Comparison of ENCODE assay signal across 14 cellular contexts in genomic region chr5:59596586-59597348, GRCh38.
DNase-seq lines count a peak whose midpoint lies in the region; ATAC-seq, FAIRE-seq and TF ChIP-seq lines count a peak whose summit lies in the region.
"Had no signal": no experiment of that assay in that cellular context is flagged by ENCODE, and none has a peak within 500 bp of the region (broad histone marks: within the 10 kb centered on the region; RNA-seq: fewer than 3 reads in every experiment).

No MANE protein-coding gene starts in this region.

- H2AFZ ChIP-seq in IMR-90 (replicated peaks; ENCODE audit: low read length, poor library complexity): no peak overlapping the region

- H4K20me1 ChIP-seq in IMR-90 (ENCODE audit: insufficient read depth, low read length): no peaks in the 10 kb centered on the region

- no TSS peak for BruUV-seq in IMR-90 (replicated peaks; lab: Mats Ljungman, UMichigan)

- no peak overlapping the region for H4K5ac ChIP-seq in IMR-90 (ENCODE audit: low read depth, low read length)

- H4K91ac ChIP-seq in IMR-90 (ENCODE audit: insufficient read depth, low read depth, low read length): no peak overlapping the region

- dilution Hi-C loops in IMR-90 (cut with HindIII; ENCODE audit: low sequenced_read_pairs, unreplicated experiment): no loop called here

- DNase-seq in A549 (ENCODE audit: low read depth in 1 of 2, low spot score in 1 of 2): no peak
- peak; percentile 44 for DNase-seq in IMR-90
- peak; percentile 26 for DNase-seq in fibroblast of the conjunctiva (ENCODE audit: low read depth)
- no peak for DNase-seq in activated CD4-positive, alpha-beta T cell treated with anti-CD3 and anti-CD28 coated beads for 36 hours
- DNase-seq in activated CD4-positive, alpha-beta memory T cell treated with anti-CD3 and anti-CD28 coated beads, Interleukin-2, amount 10 ng/mL, durations not matched to agents 7 days and 5 days: no peak
- no peak for DNase-seq in coronary artery (ENCODE audit: low spot score)
- DNase-seq: hippocampal formation, NCI-H187 treated with DMSO at 0.1 percent for 48 hours had no signal

- H2BK15ac ChIP-seq in IMR-90 (ENCODE audit: low read depth, low read length): no peak overlapping the region

- no peak overlapping the region for H3K4ac ChIP-seq in IMR-90 (ENCODE audit: low read depth, low read length)

- H3K27me3 ChIP-seq in IMR-90 (ENCODE audit: control insufficient read depth, insufficient read depth, low read length): no peaks in the 10 kb centered on the region

- no peak overlapping the region for H2AK9ac ChIP-seq in IMR-90 (replicated peaks; ENCODE audit: low read depth, low read length, poor library complexity)

- H2BK5ac ChIP-seq in IMR-90 (ENCODE audit: low read depth, low read length, poor library complexity, severe bottlenecking): no peak overlapping the region

- ATAC-seq in A549 (peak; percentile 25 to 40; a peak in 3 of 6 replicates), IMR-90 (ENCODE audit: low read depth) (no peak), SK-N-SH treated with all-trans-retinoic acid at 6 μM for 48 hours (peak; percentile 71), GM19452 (IDR thresholded peaks at IDR 0.05; ENCODE audit: unreplicated experiment) (no peak)
- no peak for ATAC-seq in activated CD4-positive, alpha-beta T cell treated with anti-CD3 and anti-CD28 coated beads for 36 hours
- ATAC-seq: activated T-helper 17 cell treated with anti-CD3 and anti-CD28 coated beads, Interleukin-2, amount 50 U/mL, for 72 hours; HCT116; Panc1 had no signal

- no peak for TF ChIP-seq RAD21 in A549 (conservative IDR thresholded peaks at IDR 0.05 in 1 of 2, IDR thresholded peaks at IDR 0.05 in 1 of 2)
- no peak for TF ChIP-seq RAD21 in IMR-90 (IDR thresholded peaks at IDR 0.05; ENCODE audit: low read length)

- WGBS in A549 (ENCODE audit: missing lambda C conversion rate): 18% methylated on average over 2 of the region's 2 CpGs
- WGBS in IMR-90 (ENCODE audit: extremely low coverage in 2 of 2, insufficient read length in 1 of 2), 2 experiments: no CpG with 5 or more reads among the region's 2 CpGs

- no peak overlapping the region for H4K8ac ChIP-seq in IMR-90 (ENCODE audit: low read depth in 2 of 2, low read length in 2 of 2)

- H2BK120ac ChIP-seq in IMR-90 (ENCODE audit: low read depth, low read length): no peak overlapping the region

- peak overlapping the region; percentile 74 to 88 for H3K27ac ChIP-seq in A549
- H3K27ac ChIP-seq in IMR-90 (ENCODE audit: insufficient read depth, low read length): no peak overlapping the region
- no peak overlapping the region for H3K27ac ChIP-seq in coronary artery

- peaks cover 6% of the 10 kb centered on the region for H3K4me1 Mint-ChIP-seq in activated CD4-positive, alpha-beta T cell treated with anti-CD3 and anti-CD28 coated beads for 36 hours
- H3K4me1 Mint-ChIP-seq in activated CD4-positive, alpha-beta memory T cell treated with anti-CD3 and anti-CD28 coated beads, Interleukin-2, amount 10 ng/mL, durations not matched to agents 7 days and 5 days: peaks cover 4% of the 10 kb centered on the region
- H3K4me1 Mint-ChIP-seq: activated T-helper 17 cell treated with anti-CD3 and anti-CD28 coated beads, Interleukin-2, amount 50 U/mL, for 72 hours had no signal

- H2BK20ac ChIP-seq in IMR-90 (ENCODE audit: low read depth, low read length): no peak overlapping the region

- TF ChIP-seq POLR2A in A549 (IDR thresholded peaks at IDR 0.05; ENCODE audit: low read length): no peak
- TF ChIP-seq POLR2A in IMR-90 (IDR thresholded peaks at IDR 0.05; ENCODE audit: low read depth, low read length): no peak

- H3K4me2 ChIP-seq in A549 (peak overlapping the region; percentile 79), IMR-90 (ENCODE audit: low read depth, low read length) (no peak overlapping the region)

- TF ChIP-seq CTCF in A549 (IDR thresholded peaks at IDR 0.05) (no peak), IMR-90 (conservative IDR thresholded peaks at IDR 0.05; ENCODE audit: low read depth, low read length) (no peak), coronary artery (IDR thresholded peaks at IDR 0.05) (no peak)

- peaks cover 17% of the 10 kb centered on the region for H3K27me3 Mint-ChIP-seq in activated CD4-positive, alpha-beta T cell treated with anti-CD3 and anti-CD28 coated beads for 36 hours
- peaks cover 4% of the 10 kb centered on the region for H3K27me3 Mint-ChIP-seq in activated CD4-positive, alpha-beta memory T cell treated with anti-CD3 and anti-CD28 coated beads, Interleukin-2, amount 10 ng/mL, durations not matched to agents 7 days and 5 days
- H3K27me3 Mint-ChIP-seq: activated T-helper 17 cell treated with anti-CD3 and anti-CD28 coated beads, Interleukin-2, amount 50 U/mL, for 72 hours had no signal

- no peak overlapping the region for H3K18ac ChIP-seq in IMR-90 (ENCODE audit: low read depth, low read length)

- H3K4me3 ChIP-seq in A549 (no peak overlapping the region; the same call in 1 of the 3 replicates), IMR-90 (ENCODE audit: insufficient read depth, low read depth, low read length) (no peak overlapping the region), coronary artery (no peak overlapping the region)
- H3K4me3 ChIP-seq: skin epidermis had no signal

- CTCF ChIA-PET in A549 (lab: Yijun Ruan, JAX) (interaction anchor here (0.7 to 1.0 kb wide), 2 partner anchors 18 to 229 kb away, joined by 3 read pairs; no protein-coding TSS in a partner anchor), IMR-90 (lab: Yijun Ruan, JAX) (no interaction called here)
- CTCF ChIA-PET in activated CD4-positive, alpha-beta T cell treated with anti-CD3 and anti-CD28 coated beads for 36 hours (lab: Charles Lee): interaction anchor here (0.6 kb wide), 1 partner anchor 176 kb away, joined by 3 read pairs; no protein-coding TSS in a partner anchor
- CTCF ChIA-PET in activated CD4-positive, alpha-beta memory T cell treated with anti-CD3 and anti-CD28 coated beads, Interleukin-2, amount 10 ng/mL, durations not matched to agents 7 days and 5 days (lab: Charles Lee): no interaction called here

- intact Hi-C loops in IMR-90 (cut with micrococcal nuclease): no loop called here
- intact Hi-C loops in activated CD4-positive, alpha-beta T cell treated with anti-CD3 and anti-CD28 coated beads for 36 hours (cut with DNase I, micrococcal nuclease): no loop called here

- no peaks in the 10 kb centered on the region for H3K36me3 ChIP-seq in IMR-90 (ENCODE audit: control insufficient read depth, insufficient read depth, low read length)

- H3K14ac ChIP-seq in IMR-90 (replicated peaks; ENCODE audit: low read depth, low read length): no peak overlapping the region

- no peaks in the 10 kb centered on the region for H3K9me3 Mint-ChIP-seq in activated CD4-positive, alpha-beta T cell treated with anti-CD3 and anti-CD28 coated beads for 36 hours (ENCODE audit: low read depth)
- no peaks in the 10 kb centered on the region for H3K9me3 Mint-ChIP-seq in activated CD4-positive, alpha-beta memory T cell treated with anti-CD3 and anti-CD28 coated beads, Interleukin-2, amount 10 ng/mL, durations not matched to agents 7 days and 5 days
- H3K9me3 Mint-ChIP-seq: activated T-helper 17 cell treated with anti-CD3 and anti-CD28 coated beads, Interleukin-2, amount 50 U/mL, for 72 hours had no signal

- peaks cover 57% of the 10 kb centered on the region for H3K4me1 ChIP-seq in A549
- no peaks in the 10 kb centered on the region for H3K4me1 ChIP-seq in IMR-90 (ENCODE audit: control insufficient read depth, insufficient read depth, low read length)

- no peak overlapping the region for H3K23ac ChIP-seq in IMR-90 (ENCODE audit: low read depth, low read length)

- no peak overlapping the region for H2AK5ac ChIP-seq in IMR-90 (ENCODE audit: low read depth, low read length)

- peak; percentile 79 for FAIRE-seq in A549 (lab: Jason Lieb, UNC)

- TF ChIP-seq EP300 in A549 (IDR thresholded peaks at IDR 0.05): no peak

- H3K9me3 ChIP-seq in A549: 0 out of 3 replicates have a peak, but pooled peaks cover 10% of the 10 kb centered on the region
- no peaks in the 10 kb centered on the region for H3K9me3 ChIP-seq in IMR-90 (ENCODE audit: control insufficient read depth, insufficient read depth, low read length)

- no peak overlapping the region for H3K9ac ChIP-seq in IMR-90 (ENCODE audit: low read depth, low read length)

- in situ Hi-C loops in IMR-90 (cut with MboI; ENCODE audit: low sequenced_read_pairs): no loop called here

- no peak overlapping the region for H3K27ac Mint-ChIP-seq in activated CD4-positive, alpha-beta T cell treated with anti-CD3 and anti-CD28 coated beads for 36 hours
- no peak overlapping the region for H3K27ac Mint-ChIP-seq in activated CD4-positive, alpha-beta memory T cell treated with anti-CD3 and anti-CD28 coated beads, Interleukin-2, amount 10 ng/mL, durations not matched to agents 7 days and 5 days
- H3K27ac Mint-ChIP-seq: activated T-helper 17 cell treated with anti-CD3 and anti-CD28 coated beads, Interleukin-2, amount 50 U/mL, for 72 hours had no signal

- POLR2A ChIA-PET in A549 (lab: Yijun Ruan, JAX) (interaction anchor here (0.5 to 1.2 kb wide), 4 partner anchors 9 to 1740 kb away, joined by 3 read pairs; no protein-coding TSS in a partner anchor), IMR-90 (lab: Charles Lee; ENCODE audit: unreplicated experiment) (no interaction called here)
- POLR2A ChIA-PET in activated CD4-positive, alpha-beta T cell treated with anti-CD3 and anti-CD28 coated beads for 36 hours (lab: Charles Lee): no interaction called here
- POLR2A ChIA-PET in activated CD4-positive, alpha-beta memory T cell treated with anti-CD3 and anti-CD28 coated beads, Interleukin-2, amount 10 ng/mL, durations not matched to agents 7 days and 5 days (lab: Charles Lee): no interaction called here

- H3K4me3 Mint-ChIP-seq in activated CD4-positive, alpha-beta T cell treated with anti-CD3 and anti-CD28 coated beads for 36 hours: no peak overlapping the region
- H3K4me3 Mint-ChIP-seq in activated CD4-positive, alpha-beta memory T cell treated with anti-CD3 and anti-CD28 coated beads, Interleukin-2, amount 10 ng/mL, durations not matched to agents 7 days and 5 days: no peak overlapping the region
- H3K4me3 Mint-ChIP-seq: activated T-helper 17 cell treated with anti-CD3 and anti-CD28 coated beads, Interleukin-2, amount 50 U/mL, for 72 hours had no signal

- no peaks in the 10 kb centered on the region for H3K9me1 ChIP-seq in IMR-90 (ENCODE audit: insufficient read depth, low read length)

- no peaks in the 10 kb centered on the region for H3K79me1 ChIP-seq in IMR-90 (ENCODE audit: low read depth in 1 of 2, low read length in 2 of 2)

- H3K36me3 Mint-ChIP-seq in activated CD4-positive, alpha-beta T cell treated with anti-CD3 and anti-CD28 coated beads for 36 hours (ENCODE audit: low read depth): no peaks in the 10 kb centered on the region
- no peaks in the 10 kb centered on the region for H3K36me3 Mint-ChIP-seq in activated CD4-positive, alpha-beta memory T cell treated with anti-CD3 and anti-CD28 coated beads, Interleukin-2, amount 10 ng/mL, durations not matched to agents 7 days and 5 days (ENCODE audit: low read depth)

- no peak overlapping the region for H3K56ac ChIP-seq in IMR-90 (ENCODE audit: extremely low read depth, insufficient read depth, low read length)

TF ChIP-seq in A549, 52 proteins besides CTCF, POLR2A, EP300 and RAD21 (continues in another document):
- TF ChIP-seq CEBPB (IDR thresholded peaks at IDR 0.05): peak in 1 of 2 experiments; percentile 72; a peak in 2 of 4 replicates

TF ChIP-seq in IMR-90, 13 proteins besides CTCF, POLR2A, EP300 and RAD21 (continues in another document):
- TF ChIP-seq SMC3 (IDR thresholded peaks at IDR 0.05; ENCODE audit: low read depth, low read length): no peak

TF ChIP-seq in SK-N-SH treated with all-trans-retinoic acid at 6 μM for 48 hours, 23 proteins besides CTCF, POLR2A, EP300 and RAD21:
- no peak for TF ChIP-seq ZNF70 (CRISPR knock-in tag; IDR thresholded peaks at IDR 0.05)

Comparison
In these comparisons a context has a peak if more than half of its experiments do, and no peak if none do; other contexts are left out.
1. ATAC-seq: peak in A549 (2 of 2) and SK-N-SH treated with all-trans-retinoic acid at 6 μM for 48 hours (single experiment); none in IMR-90 (single experiment), activated CD4-positive, alpha-beta T cell treated with anti-CD3 and anti-CD28 coated beads for 36 hours (single experiment) and GM19452 (single experiment).
2. DNase-seq: peak in IMR-90 (single experiment) and fibroblast of the conjunctiva (single experiment); none in A549 (0 of 2), activated CD4-positive, alpha-beta T cell treated with anti-CD3 and anti-CD28 coated beads for 36 hours (single experiment), activated CD4-positive, alpha-beta memory T cell treated with anti-CD3 and anti-CD28 coated beads, Interleukin-2, amount 10 ng/mL, durations not matched to agents 7 days and 5 days (single experiment) and coronary artery (single experiment).
3. H3K27ac ChIP-seq: peak in A549 (2 of 2); none in IMR-90 (single experiment) and coronary artery (0 of 2).
4. CTCF ChIA-PET loops: an anchor here in A549 (0.7 to 1.0 kb wide) and activated CD4-positive, alpha-beta T cell treated with anti-CD3 and anti-CD28 coated beads for 36 hours (0.6 kb wide); none called in IMR-90 and activated CD4-positive, alpha-beta memory T cell treated with anti-CD3 and anti-CD28 coated beads, Interleukin-2, amount 10 ng/mL, durations not matched to agents 7 days and 5 days.